In the genomic region with DNA sequence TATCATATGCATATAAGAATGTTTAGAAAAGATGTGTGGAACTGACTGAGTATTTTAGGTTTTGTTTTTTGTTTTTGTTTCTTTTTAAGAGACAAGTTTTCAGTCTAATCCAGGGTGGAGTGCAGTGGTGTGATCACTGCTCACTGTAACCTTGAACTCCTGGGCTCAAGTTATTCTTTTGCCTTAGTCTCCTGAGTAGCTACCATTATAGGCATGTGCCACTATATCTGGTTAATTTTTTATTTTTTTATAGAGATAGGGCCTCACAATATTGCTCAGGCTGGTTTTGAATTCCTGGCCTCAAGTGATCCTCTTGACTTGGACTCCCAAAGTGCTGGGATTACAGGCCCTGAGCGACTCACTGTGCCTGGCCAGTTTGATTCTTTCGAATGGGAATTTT, we compare ENCODE assay signal across 16 cellular contexts. TPM values are rescaled to one million over a fixed set of nuclear protein-coding genes. Genes with fewer than 3 reads are reported as not detected.
DNase-seq lines count a peak whose midpoint lies in the region; ATAC-seq, FAIRE-seq and TF ChIP-seq lines count a peak whose summit lies in the region.
"Had no signal": no experiment of that assay in that cellular context is flagged by ENCODE, and none has a peak within 500 bp of the region (broad histone marks: within the 10 kb centered on the region; RNA-seq: fewer than 3 reads in every experiment).

No MANE protein-coding gene starts in this region.

- H3K27ac Mint-ChIP-seq in Caco-2 (ENCODE audit: unreplicated experiment): peak overlapping the region; percentile 42
- H3K27ac Mint-ChIP-seq: CD4-positive, alpha-beta T cell had no signal

- peaks cover 22% of the 10 kb centered on the region for H3K4me1 Mint-ChIP-seq in Caco-2 (ENCODE audit: low read depth, unreplicated experiment)

- BruUV-seq in Caco-2 (replicated peaks; lab: Mats Ljungman, UMichigan): no TSS peak

- POLR2A ChIA-PET in Caco-2 (lab: Charles Lee): no interaction called here

- TF ChIP-seq POLR2A in adrenal gland (IDR thresholded peaks at IDR 0.05): no peak

- H3K27ac ChIP-seq in adrenal gland (peak overlapping the region in 4 of 5 donors; percentile 3 to 45 (median 30)), kidney (ENCODE audit: low read depth in 2 of 2, low read length in 2 of 2) (peak overlapping the region; percentile 26 to 72), small intestine (ENCODE audit: low read depth in 1 of 2, low read length in 1 of 2) (no peak overlapping the region)
- H3K27ac ChIP-seq: GM23248 had no signal

- H3K27me3 ChIP-seq in Caco-2 (replicated peaks; ENCODE audit: control insufficient read depth, insufficient read depth, low read length) (no peaks in the 10 kb centered on the region), adrenal gland (no peaks in the 10 kb centered on the region), small intestine (ENCODE audit: control insufficient read depth in 2 of 2, insufficient read depth in 2 of 2, low read length in 2 of 2) (no peaks in the 10 kb centered on the region)
- H3K27me3 ChIP-seq: BE2C had no signal

- H3K36me3 ChIP-seq in Caco-2 (ENCODE audit: control insufficient read depth, insufficient read depth, low read length): no peaks in the 10 kb centered on the region
- no peaks in the 10 kb centered on the region for H3K36me3 ChIP-seq in adrenal gland (replicated peaks in 1 of 2)
- H3K36me3 ChIP-seq in kidney (ENCODE audit: control insufficient read depth in 1 of 2, insufficient read depth in 2 of 2, low read length in 2 of 2): no peaks in the 10 kb centered on the region
- H3K36me3 ChIP-seq in small intestine (ENCODE audit: control insufficient read depth in 2 of 2, insufficient read depth in 2 of 2, low read length in 2 of 2): no peaks in the 10 kb centered on the region
- H3K36me3 ChIP-seq: BE2C, HAP-1 had no signal

- H3K27me3 Mint-ChIP-seq in Caco-2 (ENCODE audit: insufficient read depth, unreplicated experiment): no peaks in the 10 kb centered on the region
- H3K27me3 Mint-ChIP-seq: CD4-positive, alpha-beta T cell had no signal

- CTCF ChIA-PET in Caco-2 (lab: Charles Lee): no interaction called here

- 83 to 95% (median 93%) methylated on average over 2 of the region's 2 CpGs for WGBS in adrenal gland, 4 donors
- 84 to 92% (median 91%) methylated on average over 2 of the region's 2 CpGs for WGBS in small intestine, 3 donors

- intact Hi-C loops in Caco-2 (cut with micrococcal nuclease; ENCODE audit: unreplicated experiment) (no loop called here), adrenal gland (cut with DNase I) (no loop called here), kidney (cut with DNase I) (no loop called here)

- FAIRE-seq in kidney (lab: Jason Lieb, UNC) (no peak), small intestine (lab: Jason Lieb, UNC) (no peak)

- H3K9ac ChIP-seq in kidney (ENCODE audit: low read length in 2 of 2): peak overlapping the region in 1 of 2 donors; percentile 24
- H3K9ac ChIP-seq: GM23248 had no signal

- H3K4me3 Mint-ChIP-seq in Caco-2 (ENCODE audit: unreplicated experiment): no peak overlapping the region
- H3K4me3 Mint-ChIP-seq: CD4-positive, alpha-beta T cell had no signal

- H3K4me3 ChIP-seq in Caco-2 (ENCODE audit: low read depth, low read length) (no peak overlapping the region), adrenal gland (no peak overlapping the region), kidney (ENCODE audit: low read length in 2 of 2) (no peak overlapping the region), small intestine (ENCODE audit: low read depth in 1 of 2, low read length in 2 of 2) (no peak overlapping the region)
- H3K4me3 ChIP-seq: GM23248, HAP-1 had no signal

- H3K36me3 Mint-ChIP-seq in Caco-2 (ENCODE audit: insufficient read depth, unreplicated experiment): no peaks in the 10 kb centered on the region

- DNase-seq in Caco-2 (no peak), adrenal gland (no peak), kidney (no peak), small intestine (peak; percentile 36), NCI-H146 (lab: John Stamatoyannopoulos, UW) (no peak)
- DNase-seq: ACHN; BE2C; C1 segment of cervical spinal cord; Calu3; CD4-positive, alpha-beta T cell; DMS79 treated with DMSO at 0.1 percent for 48 hours; GF-D8; GM23248 had no signal

- no peak for ATAC-seq in GM18867 (IDR thresholded peaks at IDR 0.05; ENCODE audit: unreplicated experiment)
- ATAC-seq in HG03039 (IDR thresholded peaks at IDR 0.05; ENCODE audit: unreplicated experiment): no peak

- peaks cover 30% of the 10 kb centered on the region for H3K4me1 ChIP-seq in Caco-2
- H3K4me1 ChIP-seq in adrenal gland (replicated peaks in 1 of 2): peaks cover 5 to 31% of the 10 kb centered on the region in 2 donors
- peaks cover 7 to 15% of the 10 kb centered on the region in 2 donors for H3K4me1 ChIP-seq in kidney (ENCODE audit: control insufficient read depth in 1 of 2, insufficient read depth in 1 of 2, low read depth in 1 of 2, low read length in 2 of 2)
- no peaks in the 10 kb centered on the region for H3K4me1 ChIP-seq in small intestine (ENCODE audit: control insufficient read depth in 2 of 2, insufficient read depth in 1 of 2, low read depth in 1 of 2, low read length in 1 of 2)
- H3K4me1 ChIP-seq: BE2C had no signal

- no peaks in the 10 kb centered on the region for H3K9me3 Mint-ChIP-seq in Caco-2 (ENCODE audit: unreplicated experiment)
- H3K9me3 Mint-ChIP-seq: CD4-positive, alpha-beta T cell had no signal

- no peak for TF ChIP-seq CTCF in Caco-2 (IDR thresholded peaks at IDR 0.05; ENCODE audit: insufficient read depth in 1 of 2, low read depth in 1 of 2, low read length in 1 of 2, severe bottlenecking in 1 of 2, unreplicated experiment in 1 of 2)
- TF ChIP-seq CTCF in adrenal gland (IDR thresholded peaks at IDR 0.05): no peak
- TF ChIP-seq CTCF in kidney (IDR thresholded peaks at IDR 0.05; ENCODE audit: borderline replicate concordance, extremely low read depth, insufficient read depth): no peak

- H3K9me3 ChIP-seq in Caco-2 (no peaks in the 10 kb centered on the region), adrenal gland (replicated peaks in 1 of 3) (no peaks in the 10 kb centered on the region), kidney (ENCODE audit: control insufficient read depth in 1 of 2, low read length in 2 of 2) (no peaks in the 10 kb centered on the region), small intestine (ENCODE audit: control insufficient read depth, low read depth) (no peaks in the 10 kb centered on the region)
- H3K9me3 ChIP-seq: BE2C, HAP-1 had no signal

RNA-seq across cellular contexts. Expression of gene KIAA1958, which starts 20.7 kb away (rescaled TPM):
- total RNA-seq in Caco-2 (2022) (20.0 and 22.7 TPM in 2 replicates), adrenal gland (10 to 100 TPM; 17.0 to 67.2 (median 39.9) TPM), kidney (15.3 TPM)
- polyA plus RNA-seq in adrenal gland (10 to 100 TPM in 1 of 3 donors, 1 to 10 TPM in 2; 3.5 to 11.6 (median 7.3) TPM), kidney (ENCODE audit: insufficient read depth, low read depth, low replicate concordance) (2.6 TPM), small intestine (1 to 10 TPM in 1 of 3 donors, under 1 TPM in 2; 0.54 to 1.6 (median 0.67) TPM)

Comparison
In these comparisons a context has a peak if more than half of its experiments do, and no peak if none do; other contexts are left out.
1. H3K27ac ChIP-seq: peak in adrenal gland (4 of 5) and kidney (2 of 2); none in small intestine (0 of 2).